Comparison of ENCODE assay signal across 16 cellular contexts in genomic region chr5:134917070-134917831, GRCh38. TPM values are rescaled to one million over a fixed set of nuclear protein-coding genes. Genes with fewer than 3 reads are reported as not detected.
A peak's percentile ranks its signal among the peaks of the same experiment; 100 is the strongest.
DNase-seq lines count a peak whose midpoint lies in the region; ATAC-seq, FAIRE-seq and TF ChIP-seq lines count a peak whose summit lies in the region.
"Had no signal": no experiment of that assay in that cellular context is flagged by ENCODE, and none has a peak within 500 bp of the region (broad histone marks: within the 10 kb centered on the region; RNA-seq: fewer than 3 reads in every experiment).

No MANE protein-coding gene starts in this region.

- TF ChIP-seq CTCF in A673 (conservative IDR thresholded peaks at IDR 0.05; ENCODE audit: low read depth, low read length) (peak; percentile 29; the same call in 1 of the 2 replicates), GM12872 (IDR thresholded peaks at IDR 0.05; ENCODE audit: insufficient read depth, low read depth, low read length) (peak; percentile 45), keratinocyte (optimal IDR thresholded peaks at IDR 0.05 in 1 of 3, IDR thresholded peaks at IDR 0.05 in 1 of 3, conservative IDR thresholded peaks at IDR 0.05 in 1 of 3; ENCODE audit: extremely low read depth in 1 of 3, insufficient read depth in 2 of 3, low read length in 3 of 3) (peak; percentile 27 to 62 (median 55))

- POLR2A ChIA-PET in A673 (lab: Charles Lee; ENCODE audit: low non-redundant PET): interaction anchor here (0.6 kb wide), 1 partner anchor 31 kb away, joined by 3 read pairs; no protein-coding TSS in a partner anchor

- H3K4me1 ChIP-seq in A673 (ENCODE audit: insufficient read depth, low read length, poor library complexity, severe bottlenecking) (no peaks in the 10 kb centered on the region), keratinocyte (ENCODE audit: control insufficient read depth, extremely low read depth, insufficient read depth, low read length) (no peaks in the 10 kb centered on the region)

- FAIRE-seq in keratinocyte (lab: Jason Lieb, UNC): no peak

- no peaks in the 10 kb centered on the region for H4K20me1 ChIP-seq in keratinocyte (ENCODE audit: control insufficient read depth, extremely low read depth, insufficient read depth, low read length)

- peaks cover 4% of the 10 kb centered on the region for H3K36me3 ChIP-seq in A673 (ENCODE audit: insufficient read depth, low read length, poor library complexity, severe bottlenecking)
- H3K36me3 ChIP-seq in keratinocyte (ENCODE audit: control insufficient read depth in 2 of 2, extremely low read depth in 1 of 2, insufficient read depth in 2 of 2, low read length in 2 of 2): peaks cover 7 to 17% of the 10 kb centered on the region in 2 experiments

- ATAC-seq in activated T-cell treated with anti-CD3 and anti-CD28 coated beads, Interleukin-2, amount 50 U/mL, for 4 hours: no peak
- ATAC-seq: natural killer cell treated with Interleukin-12 subunit alpha and Interleukin-12 subunit beta and Interleukin-15 and Interleukin-18, amount 100 ng/mL, for 72 hours had no signal

- peaks cover 23% of the 10 kb centered on the region for H3K4me1 Mint-ChIP-seq in T-helper 2 cell treated with Interferon-gamma antibody and Interleukin-4, amounts not matched to agents 5 μg/mL and 100 μg/mL, for 36 hours (ENCODE audit: low read depth)
- H3K4me1 Mint-ChIP-seq in activated T-cell treated with anti-CD3 and anti-CD28 coated beads, Interleukin-2, amount 50 U/mL, for 4 hours (ENCODE audit: low read depth): peaks cover 17% of the 10 kb centered on the region
- H3K4me1 Mint-ChIP-seq: CD14-positive monocyte had no signal

- no peaks in the 10 kb centered on the region for H3K9me3 Mint-ChIP-seq in T-helper 2 cell treated with Interferon-gamma antibody and Interleukin-4, amounts not matched to agents 5 μg/mL and 100 μg/mL, for 36 hours
- H3K9me3 Mint-ChIP-seq in activated T-cell treated with anti-CD3 and anti-CD28 coated beads, Interleukin-2, amount 50 U/mL, for 4 hours: no peaks in the 10 kb centered on the region
- H3K9me3 Mint-ChIP-seq: CD14-positive monocyte; natural killer cell treated with Interleukin-12 subunit alpha and Interleukin-12 subunit beta and Interleukin-15 and Interleukin-18, amount 100 ng/mL, for 72 hours had no signal

- H3K9me3 ChIP-seq in A673 (ENCODE audit: low read depth, low read length, poor library complexity, severe bottlenecking) (no peaks in the 10 kb centered on the region), keratinocyte (ENCODE audit: control insufficient read depth, low read depth, low read length) (no peaks in the 10 kb centered on the region)
- H3K9me3 ChIP-seq: Peyer's patch had no signal

- no peaks in the 10 kb centered on the region for H3K27me3 Mint-ChIP-seq in T-helper 2 cell treated with Interferon-gamma antibody and Interleukin-4, amounts not matched to agents 5 μg/mL and 100 μg/mL, for 36 hours (ENCODE audit: low read depth)
- H3K27me3 Mint-ChIP-seq in activated T-cell treated with anti-CD3 and anti-CD28 coated beads, Interleukin-2, amount 50 U/mL, for 4 hours (ENCODE audit: low read depth): no peaks in the 10 kb centered on the region
- H3K27me3 Mint-ChIP-seq: natural killer cell treated with Interleukin-12 subunit alpha and Interleukin-12 subunit beta and Interleukin-15 and Interleukin-18, amount 100 ng/mL, for 72 hours had no signal

- no peak overlapping the region for H3K4me3 ChIP-seq in A673 (ENCODE audit: low read depth, low read length, poor library complexity, severe bottlenecking)
- no peak overlapping the region for H3K4me3 ChIP-seq in keratinocyte (ENCODE audit: control insufficient read depth in 2 of 3, extremely low read depth in 1 of 3, insufficient read depth in 2 of 3, low read depth in 1 of 3, low read length in 3 of 3)
- H3K4me3 ChIP-seq: Peyer's patch had no signal

- no peaks in the 10 kb centered on the region for H3K27me3 ChIP-seq in A673 (replicated peaks; ENCODE audit: insufficient read depth, low read depth, low read length, poor library complexity)
- H3K27me3 ChIP-seq in keratinocyte (ENCODE audit: control insufficient read depth, extremely low read depth, insufficient read depth, low read length): no peaks in the 10 kb centered on the region
- H3K27me3 ChIP-seq: Peyer's patch had no signal

- intact Hi-C loops in A673 (cut with micrococcal nuclease; ENCODE audit: unreplicated experiment): loop anchor here (10.0 kb wide), 1 partner anchor 278 kb away; no protein-coding TSS in a partner anchor

- H3K4me3 Mint-ChIP-seq in T-helper 2 cell treated with Interferon-gamma antibody and Interleukin-4, amounts not matched to agents 5 μg/mL and 100 μg/mL, for 36 hours: no peak overlapping the region
- no peak overlapping the region for H3K4me3 Mint-ChIP-seq in activated T-cell treated with anti-CD3 and anti-CD28 coated beads, Interleukin-2, amount 50 U/mL, for 4 hours
- H3K4me3 Mint-ChIP-seq: CD14-positive monocyte; natural killer cell treated with Interleukin-12 subunit alpha and Interleukin-12 subunit beta and Interleukin-15 and Interleukin-18, amount 100 ng/mL, for 72 hours had no signal

- CTCF ChIA-PET in A673 (lab: Charles Lee): no interaction called here

- H3K9ac ChIP-seq in keratinocyte (ENCODE audit: control insufficient read depth, extremely low read depth, insufficient read depth, low read length): no peak overlapping the region

- H3K27ac ChIP-seq in A673 (ENCODE audit: low read depth, low read length, poor library complexity, severe bottlenecking): no peak overlapping the region
- no peak overlapping the region for H3K27ac ChIP-seq in keratinocyte (ENCODE audit: control insufficient read depth, insufficient read depth, low read length)
- H3K27ac ChIP-seq: Peyer's patch had no signal

- H3K27ac Mint-ChIP-seq in T-helper 2 cell treated with Interferon-gamma antibody and Interleukin-4, amounts not matched to agents 5 μg/mL and 100 μg/mL, for 36 hours: no peak overlapping the region
- H3K27ac Mint-ChIP-seq: natural killer cell treated with Interleukin-12 subunit alpha and Interleukin-12 subunit beta and Interleukin-15 and Interleukin-18, amount 100 ng/mL, for 72 hours had no signal

- DNase-seq in A673 (ENCODE audit: low spot score) (no peak), SW480 (ENCODE audit: low spot score) (peak; percentile 26), keratinocyte (ENCODE audit: low read depth, low spot score) (no peak), T-helper 1 cell (no peak)
- no peak for DNase-seq in T-helper 2 cell treated with Interferon-gamma antibody and Interleukin-4, amounts not matched to agents 5 μg/mL and 100 μg/mL, for 36 hours (ENCODE audit: low spot score)
- DNase-seq in activated T-cell treated with anti-CD3 and anti-CD28 coated beads, Interleukin-2, amount 50 U/mL, for 4 hours: no peak
- DNase-seq in activated CD4-positive, alpha-beta T cell treated with anti-CD3 and anti-CD28 coated beads for 48 hours: no peak
- DNase-seq: activated CD4-positive, CD25-positive, alpha-beta regulatory T cell; activated naive CD4-positive, alpha-beta T cell treated with Interleukin-2 at 50 U/mL for 16 hours; effector CD8-positive, alpha-beta T cell; NCI-H1048; Peyer's patch; stimulated activated CD4-positive, alpha-beta T cell treated with anti-CD3 and anti-CD28 coated beads, Interleukin-2, amount 100 ng/mL, for 24 hours had no signal

- no TSS peak for BruUV-seq in A673 (replicated peaks; lab: Mats Ljungman, UMichigan)

- H3K9me1 ChIP-seq in keratinocyte (ENCODE audit: control insufficient read depth, extremely low read depth, insufficient read depth, low read length): no peaks in the 10 kb centered on the region

- no peaks in the 10 kb centered on the region for H3K79me2 ChIP-seq in keratinocyte (ENCODE audit: control insufficient read depth, insufficient read depth, low read length)

- peaks cover 25% of the 10 kb centered on the region for H3K36me3 Mint-ChIP-seq in T-helper 2 cell treated with Interferon-gamma antibody and Interleukin-4, amounts not matched to agents 5 μg/mL and 100 μg/mL, for 36 hours (ENCODE audit: low read depth)
- peaks cover 25% of the 10 kb centered on the region for H3K36me3 Mint-ChIP-seq in activated T-cell treated with anti-CD3 and anti-CD28 coated beads, Interleukin-2, amount 50 U/mL, for 4 hours (ENCODE audit: insufficient read depth)
- H3K36me3 Mint-ChIP-seq: natural killer cell treated with Interleukin-12 subunit alpha and Interleukin-12 subunit beta and Interleukin-15 and Interleukin-18, amount 100 ng/mL, for 72 hours had no signal

- H3K4me2 ChIP-seq in keratinocyte (ENCODE audit: control insufficient read depth, extremely low read depth, insufficient read depth, low read depth, low read length): no peak overlapping the region

- H2AFZ ChIP-seq in keratinocyte (ENCODE audit: control insufficient read depth, low read length): no peak overlapping the region

- dilution Hi-C loops in keratinocyte (cut with MboI; ENCODE audit: extremely low pct_ligation_motif_present, low sequenced_read_pairs): no loop called here

RNA-seq across cellular contexts. Expression of gene PCBD2, which starts 12.3 kb away (rescaled TPM):
- total RNA-seq in A673 (2021): 13.8 and 14.6 TPM in 2 replicates
- 3.8 to 6.2 TPM (median 4.4 TPM) in 3 replicates for polyA plus RNA-seq in keratinocyte
- polyA plus RNA-seq in keratinocyte (2011; ENCODE audit: low read depth): 3.7 TPM
- 3.3 and 4.1 TPM in 2 replicates for polyA plus RNA-seq in keratinocyte (2011; cell fraction: cytosol; rRNA removed)
- 5.8 and 6.1 TPM in 2 replicates for polyA plus RNA-seq in keratinocyte (2011; cell fraction: nucleus; rRNA removed)
- 3.5 and 3.8 TPM in 2 replicates for polyA plus RNA-seq in keratinocyte (2012; ENCODE audit: low replicate concordance)
- 2.4 to 4.6 TPM (median 3.2 TPM) in 3 replicates for polyA minus RNA-seq in keratinocyte
- 2.1 TPM for polyA minus RNA-seq in keratinocyte (2011; cell fraction: cytosol; rRNA and poly(A)+ RNA removed)
- polyA minus RNA-seq in keratinocyte (2011; cell fraction: nucleus; rRNA and poly(A)+ RNA removed): 2.3 and 4.8 TPM in 2 replicates
- 1 to 10 TPM; 5.5 to 8.0 (median 6.6) TPM for total RNA-seq in activated T-cell treated with anti-CD3 and anti-CD28 coated beads, Interleukin-2, amount 50 U/mL, for 4 hours

RNA-seq across cellular contexts. Expression of gene TXNDC15, which starts 43.1 kb away (rescaled TPM):
- total RNA-seq in A673 (2021): 40.7 and 42.0 TPM in 2 replicates
- 24.7 to 35.8 TPM (median 31.4 TPM) in 3 replicates for polyA plus RNA-seq in keratinocyte
- 34.9 TPM for polyA plus RNA-seq in keratinocyte (2011; ENCODE audit: low read depth)
- polyA plus RNA-seq in keratinocyte (2011; cell fraction: cytosol; rRNA removed): 19.0 and 19.7 TPM in 2 replicates
- 51.4 and 51.8 TPM in 2 replicates for polyA plus RNA-seq in keratinocyte (2011; cell fraction: nucleus; rRNA removed)
- 15.5 and 28.2 TPM in 2 replicates for polyA plus RNA-seq in keratinocyte (2012; ENCODE audit: low replicate concordance)
- 10.9 to 29.9 TPM (median 23.7 TPM) in 3 replicates for polyA minus RNA-seq in keratinocyte
- 25.1 TPM for polyA minus RNA-seq in keratinocyte (2011; cell fraction: cytosol; rRNA and poly(A)+ RNA removed)
- polyA minus RNA-seq in keratinocyte (2011; cell fraction: nucleus; rRNA and poly(A)+ RNA removed): 18.1 and 21.5 TPM in 2 replicates
- total RNA-seq in activated T-cell treated with anti-CD3 and anti-CD28 coated beads, Interleukin-2, amount 50 U/mL, for 4 hours: 10 to 100 TPM; 39.5 to 47.4 (median 40.1) TPM

RNA-seq across cellular contexts. Expression of gene CATSPER3, which starts 50.5 kb away (rescaled TPM):
- total RNA-seq in A673 (2021): 0.90 and 1.0 TPM in 2 replicates
- polyA plus RNA-seq in keratinocyte: 0.10 to 0.31 TPM (median 0.22 TPM) in 3 replicates
- polyA plus RNA-seq in keratinocyte (2011; ENCODE audit: low read depth): 0.32 TPM
- 0.17 and 0.18 TPM in 2 replicates for polyA plus RNA-seq in keratinocyte (2011; cell fraction: cytosol; rRNA removed)
- 0.44 and 0.52 TPM in 2 replicates for polyA plus RNA-seq in keratinocyte (2011; cell fraction: nucleus; rRNA removed)
- 0.56 TPM in 1 of 2 replicates, not detected in the other for polyA plus RNA-seq in keratinocyte (2012; ENCODE audit: low replicate concordance)
- polyA minus RNA-seq in keratinocyte: 0.35 to 1.1 TPM (median 0.46 TPM) in 3 replicates
- not detected for polyA minus RNA-seq in keratinocyte (2011; cell fraction: cytosol; rRNA and poly(A)+ RNA removed)
- not detected in 2 replicates for polyA minus RNA-seq in keratinocyte (2011; cell fraction: nucleus; rRNA and poly(A)+ RNA removed)
- total RNA-seq in activated T-cell treated with anti-CD3 and anti-CD28 coated beads, Interleukin-2, amount 50 U/mL, for 4 hours: under 1 TPM; 0.16 to 0.63 (median 0.38) TPM
